ENCODE assay signal across 30 cellular contexts in the genomic region with DNA sequence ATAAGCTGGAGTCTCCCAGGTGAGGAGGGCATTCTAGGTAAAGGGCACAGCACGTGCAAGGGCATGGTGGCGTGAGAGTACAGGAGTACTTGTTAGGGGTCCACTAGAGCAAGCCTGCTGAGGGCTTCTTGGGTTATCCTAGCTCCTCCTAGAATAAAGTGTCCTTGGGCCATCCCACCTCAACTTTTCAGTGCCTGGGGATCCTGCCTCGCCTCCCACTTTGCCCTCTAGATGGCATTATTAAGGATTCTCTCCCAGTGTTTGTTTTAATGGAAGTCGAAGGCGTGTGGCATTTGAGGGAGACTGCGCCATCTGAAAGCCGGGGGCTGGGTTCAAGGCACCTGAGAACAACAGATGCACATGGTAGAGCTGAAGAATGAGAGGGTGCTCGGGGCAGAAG.
A peak's percentile ranks its signal among the peaks of the same experiment; 100 is the strongest.
DNase-seq lines count a peak whose midpoint lies in the region; ATAC-seq and TF ChIP-seq lines count a peak whose summit lies in the region.
"Had no signal": no experiment of that assay in that cellular context is flagged by ENCODE, and none has a peak within 500 bp of the region (broad histone marks: within the 10 kb centered on the region; RNA-seq: fewer than 3 reads in every experiment).

No MANE protein-coding gene starts in this region.

- peaks cover 3 to 35% (median 13%) of the 10 kb centered on the region in 5 donors for H3K36me3 Mint-ChIP-seq in naive thymus-derived CD4-positive, alpha-beta T cell
- H3K36me3 Mint-ChIP-seq: mesothelial cell of epicardium; naive B cell; stimulated activated naive B cell treated with anti-CD40 and anti-IgM and Interleukin-4, amounts not matched to agents 10 μg/mL and 1 μg/mL and 100 μg/mL, for 72 hours had no signal

- H3K4me2 ChIP-seq in OCI-LY7 (ENCODE audit: low read length) = no peak overlapping the region
- H3K4me2 ChIP-seq: BLaER1 had no signal

- no peak overlapping the region for H2AFZ ChIP-seq in OCI-LY7 (ENCODE audit: low read length)

- H3K4me3 ChIP-seq in cardiac muscle cell = no peak overlapping the region
- no peak overlapping the region for H3K4me3 ChIP-seq in OCI-LY7 (ENCODE audit: low read depth, low read length, poor library complexity, severe bottlenecking)
- H3K4me3 ChIP-seq in naive thymus-derived CD4-positive, alpha-beta T cell (ENCODE audit: low read length) = no peak overlapping the region
- no peak overlapping the region for H3K4me3 ChIP-seq in transverse colon
- H3K4me3 ChIP-seq: BLaER1, dorsolateral prefrontal cortex, left ventricle myocardium inferior, suprapubic skin had no signal

- peak overlapping the region in 7 of 9 donors; percentile 27 to 84 (median 62) for H3K27ac Mint-ChIP-seq in naive thymus-derived CD4-positive, alpha-beta T cell
- H3K27ac Mint-ChIP-seq: activated CD4-positive, alpha-beta T cell treated with anti-CD3 and anti-CD28 coated beads, Interleukin-2, amount 10 ng/mL, durations not matched to agents 24 days and 14 days; mesothelial cell of epicardium; naive B cell; stimulated activated naive B cell treated with anti-CD40 and anti-IgM and Interleukin-4, amounts not matched to agents 10 μg/mL and 1 μg/mL and 100 μg/mL, for 72 hours had no signal

- no peaks in the 10 kb centered on the region for H3K79me2 ChIP-seq in OCI-LY7 (ENCODE audit: insufficient read depth, low read depth, low read length)

- H3K4me3 Mint-ChIP-seq in naive thymus-derived CD4-positive, alpha-beta T cell = peak overlapping the region in 7 of 10 donors; percentile 1 to 65 (median 36)
- H3K4me3 Mint-ChIP-seq: activated CD4-positive, alpha-beta T cell treated with anti-CD3 and anti-CD28 coated beads, Interleukin-2, amount 10 ng/mL, durations not matched to agents 24 days and 14 days; mesothelial cell of epicardium; naive B cell; stimulated activated naive B cell treated with anti-CD40 and anti-IgM and Interleukin-4, amounts not matched to agents 10 μg/mL and 1 μg/mL and 100 μg/mL, for 72 hours had no signal

- no peak for TF ChIP-seq POLR2A in transverse colon (IDR thresholded peaks at IDR 0.05)

- TF ChIP-seq EP300 in transverse colon (IDR thresholded peaks at IDR 0.05; ENCODE audit: low read depth) = no peak

- H3K27me3 ChIP-seq in cardiac muscle cell = no peaks in the 10 kb centered on the region
- no peaks in the 10 kb centered on the region for H3K27me3 ChIP-seq in naive thymus-derived CD4-positive, alpha-beta T cell (ENCODE audit: control insufficient read depth in 2 of 2, insufficient read depth in 2 of 2, low read length in 2 of 2)
- H3K27me3 ChIP-seq in transverse colon = no peaks in the 10 kb centered on the region
- H3K27me3 ChIP-seq: BLaER1, dorsolateral prefrontal cortex, suprapubic skin had no signal

- POLR2A ChIA-PET in OCI-LY7 (lab: Charles Lee) = interaction anchor here (0.8 to 1.1 kb wide), 2 partner anchors 9 to 15 kb away, joined by 3 to 5 read pairs; no protein-coding TSS in a partner anchor
- POLR2A ChIA-PET in naive thymus-derived CD4-positive, alpha-beta T cell (lab: Charles Lee) = interaction anchor here (1.1 kb wide), 1 partner anchor 106 kb away, joined by 3 read pairs; no protein-coding TSS in a partner anchor

- peaks cover 0 to 56% (median 0%) of the 10 kb centered on the region in 5 donors for H3K27me3 Mint-ChIP-seq in naive thymus-derived CD4-positive, alpha-beta T cell

- no peaks in the 10 kb centered on the region for H4K20me1 ChIP-seq in OCI-LY7 (ENCODE audit: insufficient read depth, low read length)
- H4K20me1 ChIP-seq: BLaER1 had no signal

- ATAC-seq in left ventricle myocardium superior (no peak), HG03457 (IDR thresholded peaks at IDR 0.05; ENCODE audit: unreplicated experiment) (no peak), GM21737 (IDR thresholded peaks at IDR 0.05; ENCODE audit: unreplicated experiment) (no peak)
- ATAC-seq in naive thymus-derived CD4-positive, alpha-beta T cell = no peak
- ATAC-seq: PC-3; right cardiac atrium; Right ventricle myocardium inferior; stimulated activated naive B cell treated with anti-CD40 and anti-IgM and Interleukin-4, amounts not matched to agents 10 μg/mL and 1 μg/mL and 100 μg/mL, for 72 hours had no signal

- DNase-seq in cardiac muscle cell (ENCODE audit: low read depth in 1 of 2, low spot score in 1 of 2) = no peak
- no peak for DNase-seq in left ventricle myocardium superior
- no peak for DNase-seq in OCI-LY7 (ENCODE audit: low spot score)
- DNase-seq in naive thymus-derived CD4-positive, alpha-beta T cell = no peak
- no peak for DNase-seq in transverse colon
- DNase-seq in NCI-H774 (lab: John Stamatoyannopoulos, UW) = no peak
- DNase-seq: activated CD4-positive, alpha-beta T cell treated with anti-CD3 and anti-CD28 coated beads, Interleukin-2, amount 10 ng/mL, durations not matched to agents 24 days and 14 days; activated gamma-delta T cell treated with Interleukin-2 at 50 U/mL for 16 hours; activated T-cell treated with anti-CD3 and anti-CD28 coated beads, Interleukin-2, amount 50 U/mL, for 1 hour; DMS79; GF-D8; IMR-90; islet precursor cell; left ventricle myocardium inferior; naive B cell; NCI-H1092; NCI-H2171; NCI-H510A treated with DMSO at 0.1 percent for 48 hours; PC-3; stimulated activated naive B cell treated with anti-CD40 and anti-IgM and Interleukin-4, amounts not matched to agents 10 μg/mL and 1 μg/mL and 100 μg/mL, for 72 hours; T-helper 9 cell had no signal

- intact Hi-C loops in left ventricle myocardium superior (cut with micrococcal nuclease) = no loop called here
- intact Hi-C loops in OCI-LY7 (cut with micrococcal nuclease; ENCODE audit: unreplicated experiment) = no loop called here
- intact Hi-C loops in naive thymus-derived CD4-positive, alpha-beta T cell (cut with micrococcal nuclease) = no loop called here
- intact Hi-C loops in transverse colon (cut with DNase I; ENCODE audit: low total_unique reads) = no loop called here

- 94% methylated on average over 8 of the region's 8 CpGs; no CpG with 5 or more reads in 1 of the 2 donors for WGBS in transverse colon (ENCODE audit: low coverage in 1 of 2), 2 donors

- H3K36me3 ChIP-seq in cardiac muscle cell (no peaks in the 10 kb centered on the region), OCI-LY7 (ENCODE audit: insufficient read depth, low read length) (no peaks in the 10 kb centered on the region), transverse colon (no peaks in the 10 kb centered on the region)
- H3K36me3 ChIP-seq in naive thymus-derived CD4-positive, alpha-beta T cell (ENCODE audit: control insufficient read depth in 2 of 3, insufficient read depth in 3 of 3, low read length in 3 of 3) = peaks cover 0 to 10% (median 0%) of the 10 kb centered on the region in 3 experiments
- H3K36me3 ChIP-seq: BLaER1, left ventricle myocardium inferior, suprapubic skin had no signal

- H3K9me3 Mint-ChIP-seq in naive thymus-derived CD4-positive, alpha-beta T cell = no peaks in the 10 kb centered on the region
- H3K9me3 Mint-ChIP-seq: activated CD4-positive, alpha-beta T cell treated with anti-CD3 and anti-CD28 coated beads, Interleukin-2, amount 10 ng/mL, durations not matched to agents 24 days and 14 days; mesothelial cell of epicardium had no signal

- H3K4me1 ChIP-seq in cardiac muscle cell (ENCODE audit: low read depth) (peaks cover 49% of the 10 kb centered on the region), OCI-LY7 (ENCODE audit: insufficient read depth, low read length, poor library complexity, severe bottlenecking) (peaks cover 5% of the 10 kb centered on the region), transverse colon (peaks cover 7 to 32% (median 23%) of the 10 kb centered on the region in 4 donors)
- peaks cover 7 to 67% of the 10 kb centered on the region in 2 donors for H3K4me1 ChIP-seq in naive thymus-derived CD4-positive, alpha-beta T cell (ENCODE audit: control insufficient read depth in 2 of 2, insufficient read depth in 2 of 2, low read length in 2 of 2)

- CTCF ChIA-PET in OCI-LY7 (lab: Charles Lee; ENCODE audit: unreplicated experiment) = no interaction called here
- CTCF ChIA-PET in naive thymus-derived CD4-positive, alpha-beta T cell (lab: Charles Lee) = interaction anchor here (0.6 kb wide), 1 partner anchor 29 kb away, joined by 3 read pairs; no protein-coding TSS in a partner anchor

- TF ChIP-seq CTCF in cardiac muscle cell (IDR thresholded peaks at IDR 0.05; ENCODE audit: low read depth, low read length) (no peak), OCI-LY7 (conservative IDR thresholded peaks at IDR 0.05; ENCODE audit: low read length) (0 out of 2 replicates have a peak, but pooled peaks have one; percentile 23), transverse colon (IDR thresholded peaks at IDR 0.05) (no peak)

- H3K27ac ChIP-seq in cardiac muscle cell (peak overlapping the region; percentile 94), OCI-LY7 (ENCODE audit: low read depth, low read length, poor library complexity, severe bottlenecking) (no peak overlapping the region), transverse colon (no peak overlapping the region)
- H3K27ac ChIP-seq in naive thymus-derived CD4-positive, alpha-beta T cell (ENCODE audit: low read depth, low read length) = no peak overlapping the region
- H3K27ac ChIP-seq: BLaER1, left ventricle myocardium inferior, suprapubic skin, VCaP had no signal

- H3K9me3 ChIP-seq in cardiac muscle cell (ENCODE audit: low read depth) = no peaks in the 10 kb centered on the region
- no peaks in the 10 kb centered on the region for H3K9me3 ChIP-seq in OCI-LY7 (ENCODE audit: low read length)
- H3K9me3 ChIP-seq in naive thymus-derived CD4-positive, alpha-beta T cell (ENCODE audit: control insufficient read depth in 2 of 3, low read length in 3 of 3) = no peaks in the 10 kb centered on the region
- no peaks in the 10 kb centered on the region for H3K9me3 ChIP-seq in transverse colon
- H3K9me3 ChIP-seq: BLaER1, left ventricle myocardium inferior, suprapubic skin had no signal

- peaks cover 17 to 100% (median 94%) of the 10 kb centered on the region in 7 donors for H3K4me1 Mint-ChIP-seq in naive thymus-derived CD4-positive, alpha-beta T cell
- H3K4me1 Mint-ChIP-seq: naive B cell had no signal

- in situ Hi-C loops in transverse colon (cut with MboI; ENCODE audit: low pct_ligation_motif_present in 1 of 4, low pct_unique_long_range_greater_than_20kb in 1 of 4, low sequenced_read_pairs in 3 of 4) = no loop called here

- H3K9me2 ChIP-seq in OCI-LY7 (ENCODE audit: insufficient read depth, low read length) = no peaks in the 10 kb centered on the region

- no TSS peak for BruUV-seq in OCI-LY7 (replicated peaks; lab: Mats Ljungman, UMichigan)
